ENCODE assay signal across 1 cellular context in the genomic region with DNA sequence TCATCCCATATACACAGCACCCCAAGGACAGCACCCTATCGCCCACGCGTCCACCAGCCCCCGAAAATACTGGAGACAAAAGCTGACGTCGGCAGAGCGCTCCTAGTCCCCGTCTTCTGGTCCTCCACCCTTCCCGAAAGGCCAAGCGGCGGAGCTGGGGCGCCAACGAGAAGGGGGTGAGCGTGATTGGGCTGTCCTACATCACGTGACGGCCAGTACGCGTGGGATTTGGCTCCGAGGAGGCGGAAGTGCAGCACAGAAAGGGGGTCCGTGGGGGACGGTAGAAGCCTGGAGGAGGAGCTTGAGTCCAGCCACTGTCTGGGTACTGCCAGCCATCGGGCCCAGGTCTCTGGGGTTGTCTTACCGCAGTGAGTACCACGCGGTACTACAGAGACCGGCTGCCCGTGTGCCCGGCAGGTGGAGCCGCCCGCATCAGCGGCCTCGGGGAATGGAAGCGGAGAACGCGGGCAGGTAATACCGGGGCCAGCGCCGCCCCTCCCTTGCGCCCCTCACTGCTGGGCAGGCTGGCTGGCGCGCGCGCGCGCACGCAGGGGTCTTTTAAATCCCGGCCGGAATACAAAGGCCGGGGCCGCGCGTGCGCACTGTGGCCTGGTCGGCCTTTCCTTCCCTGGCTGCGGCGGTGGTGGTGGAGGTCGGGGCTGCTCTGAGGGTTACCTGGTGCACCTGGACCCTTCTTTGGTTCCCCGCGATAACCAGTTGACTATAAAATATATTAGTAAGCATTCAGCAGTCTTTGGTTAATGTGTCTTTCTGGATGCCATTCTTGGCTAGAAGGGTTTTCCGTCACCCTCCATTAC.
TF ChIP-seq lines count a peak whose summit lies in the region.

Gene TDG (plus strand): TSS at position 283 of the 818 bp plus-strand sequence. CDS start 166 bp downstream, at position 449.

TF ChIP-seq in HEK293, 187 proteins besides CTCF, POLR2A, EP300 and RAD21 (continued from another document and continues in another):
- no peak for TF ChIP-seq ZNF18 (tag by site-specific recombination; IDR thresholded peaks at IDR 0.05)
- TF ChIP-seq ZNF214 (tag by site-specific recombination; IDR thresholded peaks at IDR 0.05; ENCODE audit: borderline replicate concordance): no peak
- TF ChIP-seq ZNF157 (tag by site-specific recombination; IDR thresholded peaks at IDR 0.05): no peak
- peak; percentile 74 for TF ChIP-seq ZNF629 (tag by site-specific recombination; IDR thresholded peaks at IDR 0.05)
- TF ChIP-seq ZNF621 (tag by site-specific recombination; IDR thresholded peaks at IDR 0.05): no peak
- TF ChIP-seq ZNF560 (tag by site-specific recombination; IDR thresholded peaks at IDR 0.05; ENCODE audit: borderline replicate concordance): no peak
- TF ChIP-seq, protein P1, sequence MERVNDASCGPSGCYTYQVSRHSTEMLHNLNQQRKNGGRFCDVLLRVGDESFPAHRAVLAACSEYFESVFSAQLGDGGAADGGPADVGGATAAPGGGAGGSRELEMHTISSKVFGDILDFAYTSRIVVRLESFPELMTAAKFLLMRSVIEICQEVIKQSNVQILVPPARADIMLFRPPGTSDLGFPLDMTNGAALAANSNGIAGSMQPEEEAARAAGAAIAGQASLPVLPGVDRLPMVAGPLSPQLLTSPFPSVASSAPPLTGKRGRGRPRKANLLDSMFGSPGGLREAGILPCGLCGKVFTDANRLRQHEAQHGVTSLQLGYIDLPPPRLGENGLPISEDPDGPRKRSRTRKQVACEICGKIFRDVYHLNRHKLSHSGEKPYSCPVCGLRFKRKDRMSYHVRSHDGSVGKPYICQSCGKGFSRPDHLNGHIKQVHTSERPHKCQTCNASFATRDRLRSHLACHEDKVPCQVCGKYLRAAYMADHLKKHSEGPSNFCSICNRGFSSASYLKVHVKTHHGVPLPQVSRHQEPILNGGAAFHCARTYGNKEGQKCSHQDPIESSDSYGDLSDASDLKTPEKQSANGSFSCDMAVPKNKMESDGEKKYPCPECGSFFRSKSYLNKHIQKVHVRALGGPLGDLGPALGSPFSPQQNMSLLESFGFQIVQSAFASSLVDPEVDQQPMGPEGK (tag by site-specific recombination; IDR thresholded peaks at IDR 0.05): peak; percentile 99
- peak; percentile 85 for TF ChIP-seq SP7 (tag by site-specific recombination; IDR thresholded peaks at IDR 0.05)
- no peak; the same call in 1 of the 2 replicates for TF ChIP-seq WT1 (tag by site-specific recombination; IDR thresholded peaks at IDR 0.05)
- no peak for TF ChIP-seq ZNF549 (tag by site-specific recombination; IDR thresholded peaks at IDR 0.05)
- no peak for TF ChIP-seq ZNF701 (tag by site-specific recombination; IDR thresholded peaks at IDR 0.05)
- no peak; the same call in none of the 2 replicates for TF ChIP-seq ZNF324 (tag by site-specific recombination; IDR thresholded peaks at IDR 0.05)
- TF ChIP-seq ZNF398 (tag by site-specific recombination; IDR thresholded peaks at IDR 0.05): no peak
- TF ChIP-seq ZSCAN30 (tag by site-specific recombination; IDR thresholded peaks at IDR 0.05): peak; percentile 85; the same call in 1 of the 2 replicates
- peak; percentile 46; the same call in 1 of the 2 replicates for TF ChIP-seq OSR2 (tag by site-specific recombination; IDR thresholded peaks at IDR 0.05)
- TF ChIP-seq ZSCAN16 (tag by site-specific recombination; IDR thresholded peaks at IDR 0.05): no peak
- no peak for TF ChIP-seq ZNF776 (tag by site-specific recombination; IDR thresholded peaks at IDR 0.05; ENCODE audit: borderline replicate concordance)
- TF ChIP-seq ZNF16 (tag by site-specific recombination; IDR thresholded peaks at IDR 0.05; ENCODE audit: low read depth): no peak
- TF ChIP-seq, protein P2, sequence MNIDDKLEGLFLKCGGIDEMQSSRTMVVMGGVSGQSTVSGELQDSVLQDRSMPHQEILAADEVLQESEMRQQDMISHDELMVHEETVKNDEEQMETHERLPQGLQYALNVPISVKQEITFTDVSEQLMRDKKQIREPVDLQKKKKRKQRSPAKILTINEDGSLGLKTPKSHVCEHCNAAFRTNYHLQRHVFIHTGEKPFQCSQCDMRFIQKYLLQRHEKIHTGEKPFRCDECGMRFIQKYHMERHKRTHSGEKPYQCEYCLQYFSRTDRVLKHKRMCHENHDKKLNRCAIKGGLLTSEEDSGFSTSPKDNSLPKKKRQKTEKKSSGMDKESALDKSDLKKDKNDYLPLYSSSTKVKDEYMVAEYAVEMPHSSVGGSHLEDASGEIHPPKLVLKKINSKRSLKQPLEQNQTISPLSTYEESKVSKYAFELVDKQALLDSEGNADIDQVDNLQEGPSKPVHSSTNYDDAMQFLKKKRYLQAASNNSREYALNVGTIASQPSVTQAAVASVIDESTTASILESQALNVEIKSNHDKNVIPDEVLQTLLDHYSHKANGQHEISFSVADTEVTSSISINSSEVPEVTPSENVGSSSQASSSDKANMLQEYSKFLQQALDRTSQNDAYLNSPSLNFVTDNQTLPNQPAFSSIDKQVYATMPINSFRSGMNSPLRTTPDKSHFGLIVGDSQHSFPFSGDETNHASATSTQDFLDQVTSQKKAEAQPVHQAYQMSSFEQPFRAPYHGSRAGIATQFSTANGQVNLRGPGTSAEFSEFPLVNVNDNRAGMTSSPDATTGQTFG (tag by site-specific recombination; IDR thresholded peaks at IDR 0.05; ENCODE audit: borderline replicate concordance): no peak
- TF ChIP-seq ZNF707 (tag by site-specific recombination; IDR thresholded peaks at IDR 0.05): no peak
- TF ChIP-seq ZNF585B (tag by site-specific recombination; IDR thresholded peaks at IDR 0.05): no peak
- peak; percentile 95 for TF ChIP-seq ZXDB (tag by site-specific recombination; IDR thresholded peaks at IDR 0.05)
- no peak for TF ChIP-seq ZNF239 (tag by site-specific recombination; IDR thresholded peaks at IDR 0.05)
- no peak for TF ChIP-seq ZNF558 (tag by site-specific recombination; IDR thresholded peaks at IDR 0.05)
- TF ChIP-seq EGR2 (tag by site-specific recombination; IDR thresholded peaks at IDR 0.05; ENCODE audit: low read depth): peak; percentile 77
- TF ChIP-seq ZNF10 (tag by site-specific recombination; IDR thresholded peaks at IDR 0.05): no peak; the same call in 1 of the 2 replicates
- TF ChIP-seq ZNF169 (tag by site-specific recombination; IDR thresholded peaks at IDR 0.05): no peak
- TF ChIP-seq MYNN (tag by site-specific recombination; IDR thresholded peaks at IDR 0.05; ENCODE audit: borderline replicate concordance): peak; percentile 70; the same call in 1 of the 2 replicates
- no peak for TF ChIP-seq ZNF202 (tag by site-specific recombination; IDR thresholded peaks at IDR 0.05; ENCODE audit: borderline replicate concordance)
- TF ChIP-seq HOXC10 (CRISPR knock-in tag; IDR thresholded peaks at IDR 0.05): no peak
- TF ChIP-seq IKZF3 (tag by site-specific recombination; IDR thresholded peaks at IDR 0.05): no peak
- peak; percentile 41; the same call in 1 of the 2 replicates for TF ChIP-seq ZBTB21 (tag by site-specific recombination; IDR thresholded peaks at IDR 0.05)
- no peak for TF ChIP-seq KLF10 (tag by site-specific recombination; IDR thresholded peaks at IDR 0.05)
- TF ChIP-seq ZNF596 (tag by site-specific recombination; IDR thresholded peaks at IDR 0.05): no peak
- TF ChIP-seq ZBTB11 (tag by site-specific recombination; conservative IDR thresholded peaks at IDR 0.05; ENCODE audit: low read depth): peak; percentile 99
- TF ChIP-seq, protein P3, sequence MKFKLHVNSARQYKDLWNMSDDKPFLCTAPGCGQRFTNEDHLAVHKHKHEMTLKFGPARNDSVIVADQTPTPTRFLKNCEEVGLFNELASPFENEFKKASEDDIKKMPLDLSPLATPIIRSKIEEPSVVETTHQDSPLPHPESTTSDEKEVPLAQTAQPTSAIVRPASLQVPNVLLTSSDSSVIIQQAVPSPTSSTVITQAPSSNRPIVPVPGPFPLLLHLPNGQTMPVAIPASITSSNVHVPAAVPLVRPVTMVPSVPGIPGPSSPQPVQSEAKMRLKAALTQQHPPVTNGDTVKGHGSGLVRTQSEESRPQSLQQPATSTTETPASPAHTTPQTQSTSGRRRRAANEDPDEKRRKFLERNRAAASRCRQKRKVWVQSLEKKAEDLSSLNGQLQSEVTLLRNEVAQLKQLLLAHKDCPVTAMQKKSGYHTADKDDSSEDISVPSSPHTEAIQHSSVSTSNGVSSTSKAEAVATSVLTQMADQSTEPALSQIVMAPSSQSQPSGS (tag by site-specific recombination; IDR thresholded peaks at IDR 0.05; ENCODE audit: low read depth): no peak
- TF ChIP-seq ZNF571 (tag by site-specific recombination; IDR thresholded peaks at IDR 0.05): no peak
- TF ChIP-seq ZNF600 (tag by site-specific recombination; IDR thresholded peaks at IDR 0.05): peak; percentile 93
- TF ChIP-seq ZNF548 (tag by site-specific recombination; IDR thresholded peaks at IDR 0.05): peak; percentile 90
- TF ChIP-seq ZNF133 (tag by site-specific recombination; IDR thresholded peaks at IDR 0.05): no peak
- TF ChIP-seq PRDM4 (tag by site-specific recombination; IDR thresholded peaks at IDR 0.05): no peak; the same call in 1 of the 2 replicates
- TF ChIP-seq ZNF530 (tag by site-specific recombination; IDR thresholded peaks at IDR 0.05; ENCODE audit: low read depth): no peak
- TF ChIP-seq, protein P4, sequence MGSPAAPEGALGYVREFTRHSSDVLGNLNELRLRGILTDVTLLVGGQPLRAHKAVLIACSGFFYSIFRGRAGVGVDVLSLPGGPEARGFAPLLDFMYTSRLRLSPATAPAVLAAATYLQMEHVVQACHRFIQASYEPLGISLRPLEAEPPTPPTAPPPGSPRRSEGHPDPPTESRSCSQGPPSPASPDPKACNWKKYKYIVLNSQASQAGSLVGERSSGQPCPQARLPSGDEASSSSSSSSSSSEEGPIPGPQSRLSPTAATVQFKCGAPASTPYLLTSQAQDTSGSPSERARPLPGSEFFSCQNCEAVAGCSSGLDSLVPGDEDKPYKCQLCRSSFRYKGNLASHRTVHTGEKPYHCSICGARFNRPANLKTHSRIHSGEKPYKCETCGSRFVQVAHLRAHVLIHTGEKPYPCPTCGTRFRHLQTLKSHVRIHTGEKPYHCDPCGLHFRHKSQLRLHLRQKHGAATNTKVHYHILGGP (tag by site-specific recombination; IDR thresholded peaks at IDR 0.05): no peak
- no peak for TF ChIP-seq TRIM28 (IDR thresholded peaks at IDR 0.05; ENCODE audit: borderline replicate concordance, low read length)
- no peak for TF ChIP-seq ZNF175 (tag by site-specific recombination; IDR thresholded peaks at IDR 0.05)
